In the genomic region with DNA sequence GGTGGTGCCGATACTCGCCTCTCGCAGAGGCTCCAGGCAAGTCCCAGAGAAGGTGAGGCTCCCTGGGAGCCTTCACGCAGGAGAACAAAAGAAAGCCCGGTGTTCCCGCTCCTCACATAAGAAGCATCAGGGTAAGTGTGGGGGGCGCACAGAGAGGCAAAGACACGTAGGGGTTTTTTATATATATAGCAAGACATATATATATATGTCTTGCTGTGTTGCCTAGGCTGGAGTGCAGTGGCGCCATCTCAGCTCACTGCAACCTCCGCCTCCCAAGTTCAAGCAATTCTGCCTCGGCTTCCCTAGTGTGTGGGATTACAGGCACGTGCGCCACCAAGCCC, we compare ENCODE assay signal across 9 cellular contexts.
A peak's percentile ranks its signal among the peaks of the same experiment; 100 is the strongest.
DNase-seq lines count a peak whose midpoint lies in the region; TF ChIP-seq lines count a peak whose summit lies in the region.
"Had no signal": no experiment of that assay in that cellular context is flagged by ENCODE, and none has a peak within 500 bp of the region (broad histone marks: within the 10 kb centered on the region; RNA-seq: fewer than 3 reads in every experiment).

No MANE protein-coding gene starts in this region.

- peaks cover 28% of the 10 kb centered on the region for H3K4me1 Mint-ChIP-seq in activated T-cell treated with anti-CD3 and anti-CD28 coated beads, Interleukin-2, amount 50 U/mL, for 24 hours (ENCODE audit: low read depth)

- H3K4me3 ChIP-seq in Peyer's patch = peak overlapping the region; percentile 34 to 53 (median 46)
- peak overlapping the region; percentile 53 for H3K4me3 ChIP-seq in fibroblast of villous mesenchyme (ENCODE audit: low read depth, low read length)
- H3K4me3 ChIP-seq in suprapubic skin = peak overlapping the region; percentile 40

- H3K9me3 ChIP-seq in Peyer's patch (no peaks in the 10 kb centered on the region), suprapubic skin (no peaks in the 10 kb centered on the region)
- H3K9me3 ChIP-seq: left lung had no signal

- H3K27ac Mint-ChIP-seq in activated T-cell treated with anti-CD3 and anti-CD28 coated beads, Interleukin-2, amount 50 U/mL, for 24 hours = no peak overlapping the region

- DNase-seq in activated T-cell treated with anti-CD3 and anti-CD28 coated beads, Interleukin-2, amount 50 U/mL, for 24 hours = no peak
- no peak for DNase-seq in activated T-cell treated with anti-CD3 and anti-CD28 coated beads, Interleukin-2, amount 50 U/mL, for 48 hours
- DNase-seq in Peyer's patch (no peak), fibroblast of villous mesenchyme (ENCODE audit: low read depth) (no peak), suprapubic skin (ENCODE audit: low spot score in 2 of 2) (no peak), HK-2 (ENCODE audit: unreplicated experiment) (no peak), 8988T (no peak), NCI-H1436 treated with DMSO at 0.1 percent for 48 hours (lab: John Stamatoyannopoulos, UW) (no peak)

- WGBS in suprapubic skin = 31% methylated on average over 13 of the region's 13 CpGs

- TF ChIP-seq CTCF in Peyer's patch (IDR thresholded peaks at IDR 0.05) (no peak), fibroblast of villous mesenchyme (IDR thresholded peaks at IDR 0.05; ENCODE audit: insufficient read depth, low read depth, low read length) (no peak), suprapubic skin (IDR thresholded peaks at IDR 0.05) (no peak)

- peaks cover 2% of the 10 kb centered on the region for H3K36me3 Mint-ChIP-seq in activated T-cell treated with anti-CD3 and anti-CD28 coated beads, Interleukin-2, amount 50 U/mL, for 24 hours (ENCODE audit: low read depth)

- no peaks in the 10 kb centered on the region for H3K27me3 ChIP-seq in Peyer's patch
- no peaks in the 10 kb centered on the region for H3K27me3 ChIP-seq in suprapubic skin
- H3K27me3 ChIP-seq: left lung had no signal

- no peak for TF ChIP-seq POLR2A in Peyer's patch (IDR thresholded peaks at IDR 0.05)
- TF ChIP-seq POLR2A in suprapubic skin (IDR thresholded peaks at IDR 0.05) = no peak

- H3K36me3 ChIP-seq in Peyer's patch = no peaks in the 10 kb centered on the region
- H3K36me3 ChIP-seq in suprapubic skin = no peaks in the 10 kb centered on the region
- H3K36me3 ChIP-seq: left lung had no signal

- H3K4me3 Mint-ChIP-seq in activated T-cell treated with anti-CD3 and anti-CD28 coated beads, Interleukin-2, amount 50 U/mL, for 24 hours = peak overlapping the region; percentile 67

- H3K9me3 Mint-ChIP-seq in activated T-cell treated with anti-CD3 and anti-CD28 coated beads, Interleukin-2, amount 50 U/mL, for 24 hours = no peaks in the 10 kb centered on the region

- H3K27ac ChIP-seq in Peyer's patch (no peak overlapping the region), suprapubic skin (no peak overlapping the region)

- no peak for TF ChIP-seq EP300 in suprapubic skin (IDR thresholded peaks at IDR 0.05)

- peaks cover 0 to 16% (median 2%) of the 10 kb centered on the region in 4 donors for H3K4me1 ChIP-seq in Peyer's patch
- H3K4me1 ChIP-seq in suprapubic skin = peaks cover 14% of the 10 kb centered on the region

- H3K27me3 Mint-ChIP-seq in activated T-cell treated with anti-CD3 and anti-CD28 coated beads, Interleukin-2, amount 50 U/mL, for 24 hours = no peaks in the 10 kb centered on the region
